In genomic region chr13:30364133-30364532, GRCh38 we compare ENCODE assay signal across 1 cellular context.
TF ChIP-seq lines count a peak whose summit lies in the region.

No MANE protein-coding gene starts in this region.

TF ChIP-seq in K562, 482 proteins besides CTCF, POLR2A, EP300 and RAD21 (continued from another document):
- TF ChIP-seq ZNF398 (CRISPR knock-in tag; IDR thresholded peaks at IDR 0.05) (no peak), SMAD4 (CRISPR knock-in tag; conservative IDR thresholded peaks at IDR 0.05) (peak; percentile 68; the same call in 1 of the 2 replicates), ZNF316 (IDR thresholded peaks at IDR 0.05) (peak; percentile 81), NR1H2 (CRISPR knock-in tag; IDR thresholded peaks at IDR 0.05) (no peak), RNF2 (IDR thresholded peaks at IDR 0.05) (no peak), ZKSCAN8 (CRISPR knock-in tag; IDR thresholded peaks at IDR 0.05) (no peak), MAFK (IDR thresholded peaks at IDR 0.05; ENCODE audit: low read length) (peak; percentile 74), NFE2L1 (tag; IDR thresholded peaks at IDR 0.05; ENCODE audit: borderline replicate concordance, low read depth) (peak; percentile 84), BACH1 (tag; IDR thresholded peaks at IDR 0.05) (peak; percentile 74), NFE2 (IDR thresholded peaks at IDR 0.05; ENCODE audit: low read depth) (peak; percentile 92), MAFG (tag; conservative IDR thresholded peaks at IDR 0.05) (peak; percentile 94), MIER1 (IDR thresholded peaks at IDR 0.05; ENCODE audit: low read depth) (no peak), DPF2 (IDR thresholded peaks at IDR 0.05) (peak; percentile 55; the same call in 1 of the 2 replicates), MAFF (IDR thresholded peaks at IDR 0.05; ENCODE audit: low read length) (peak; percentile 82)
- TF ChIP-seq, protein P1, sequence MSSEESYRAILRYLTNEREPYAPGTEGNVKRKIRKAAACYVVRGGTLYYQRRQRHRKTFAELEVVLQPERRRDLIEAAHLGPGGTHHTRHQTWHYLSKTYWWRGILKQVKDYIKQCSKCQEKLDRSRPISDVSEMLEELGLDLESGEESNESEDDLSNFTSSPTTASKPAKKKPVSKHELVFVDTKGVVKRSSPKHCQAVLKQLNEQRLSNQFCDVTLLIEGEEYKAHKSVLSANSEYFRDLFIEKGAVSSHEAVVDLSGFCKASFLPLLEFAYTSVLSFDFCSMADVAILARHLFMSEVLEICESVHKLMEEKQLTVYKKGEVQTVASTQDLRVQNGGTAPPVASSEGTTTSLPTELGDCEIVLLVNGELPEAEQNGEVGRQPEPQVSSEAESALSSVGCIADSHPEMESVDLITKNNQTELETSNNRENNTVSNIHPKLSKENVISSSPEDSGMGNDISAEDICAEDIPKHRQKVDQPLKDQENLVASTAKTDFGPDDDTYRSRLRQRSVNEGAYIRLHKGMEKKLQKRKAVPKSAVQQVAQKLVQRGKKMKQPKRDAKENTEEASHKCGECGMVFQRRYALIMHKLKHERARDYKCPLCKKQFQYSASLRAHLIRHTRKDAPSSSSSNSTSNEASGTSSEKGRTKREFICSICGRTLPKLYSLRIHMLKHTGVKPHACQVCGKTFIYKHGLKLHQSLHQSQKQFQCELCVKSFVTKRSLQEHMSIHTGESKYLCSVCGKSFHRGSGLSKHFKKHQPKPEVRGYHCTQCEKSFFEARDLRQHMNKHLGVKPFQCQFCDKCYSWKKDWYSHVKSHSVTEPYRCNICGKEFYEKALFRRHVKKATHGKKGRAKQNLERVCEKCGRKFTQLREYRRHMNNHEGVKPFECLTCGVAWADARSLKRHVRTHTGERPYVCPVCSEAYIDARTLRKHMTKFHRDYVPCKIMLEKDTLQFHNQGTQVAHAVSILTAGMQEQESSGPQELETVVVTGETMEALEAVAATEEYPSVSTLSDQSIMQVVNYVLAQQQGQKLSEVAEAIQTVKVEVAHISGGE (CRISPR knock-in tag; IDR thresholded peaks at IDR 0.05): no peak
